In genomic region chr1:91732291-91732953, GRCh38 we compare ENCODE assay signal across 8 cellular contexts.
DNase-seq lines count a peak whose midpoint lies in the region; ATAC-seq and TF ChIP-seq lines count a peak whose summit lies in the region.

No MANE protein-coding gene starts in this region.

- TF ChIP-seq POLR2A in body of pancreas (IDR thresholded peaks at IDR 0.05): no peak

- no peak overlapping the region for H3K4me3 ChIP-seq in mesenchymal stem cell (ENCODE audit: insufficient read depth in 1 of 2, low read depth in 1 of 2, low read length in 2 of 2)
- no peak overlapping the region for H3K4me3 ChIP-seq in body of pancreas

- H3K4ac ChIP-seq in mesenchymal stem cell (ENCODE audit: low read depth in 1 of 2, low read length in 2 of 2): peak overlapping the region in 1 of 2 experiments; percentile 11

- intact Hi-C loops in body of pancreas (cut with DNase I): no loop called here

- no peak overlapping the region for H2BK120ac ChIP-seq in mesenchymal stem cell (ENCODE audit: low read depth, low read length)

- H3K4me3 Mint-ChIP-seq in activated naive CD8-positive, alpha-beta T cell treated with anti-CD3 and anti-CD28 coated beads, Interleukin-2, amount 50 U/mL, for 24 hours: peak overlapping the region; percentile 48
- no peak overlapping the region for H3K4me3 Mint-ChIP-seq in glutamatergic neuron (ENCODE audit: unreplicated experiment)

- peak overlapping the region; percentile 98 for H3K27ac ChIP-seq in mesenchymal stem cell (ENCODE audit: low read length, poor library complexity, severe bottlenecking)
- H3K27ac ChIP-seq in body of pancreas: peak overlapping the region in 1 of 4 donors; percentile 5
- H3K27ac ChIP-seq in caudate nucleus (ENCODE audit: low read depth, low read length): no peak overlapping the region

- H3K4me1 Mint-ChIP-seq in activated naive CD8-positive, alpha-beta T cell treated with anti-CD3 and anti-CD28 coated beads, Interleukin-2, amount 50 U/mL, for 24 hours: peaks cover 59% of the 10 kb centered on the region
- peaks cover 1% of the 10 kb centered on the region for H3K4me1 Mint-ChIP-seq in glutamatergic neuron (ENCODE audit: low read depth, unreplicated experiment)

- peak overlapping the region; percentile 35 for H4K91ac ChIP-seq in mesenchymal stem cell (ENCODE audit: low read length)

- DNase-seq in Daoy (ENCODE audit: low read depth) (peak; percentile 97), HK-2 (ENCODE audit: unreplicated experiment) (peak; percentile 73), mesenchymal stem cell (peak; percentile 80), body of pancreas (no peak), caudate nucleus (lab: John Stamatoyannopoulos, UW) (no peak), cerebellar nuclear complex (lab: John Stamatoyannopoulos, UW) (no peak), glutamatergic neuron (no peak)
- peak; percentile 52 for DNase-seq in activated naive CD8-positive, alpha-beta T cell treated with anti-CD3 and anti-CD28 coated beads, Interleukin-2, amount 50 U/mL, for 24 hours

- peak overlapping the region; percentile 60 for H3K4me2 ChIP-seq in mesenchymal stem cell (ENCODE audit: low read length, poor library complexity, severe bottlenecking)

- H3K36me3 ChIP-seq in mesenchymal stem cell (ENCODE audit: control insufficient read depth in 1 of 2, insufficient read depth in 2 of 2, low read depth in 1 of 2, low read length in 2 of 2): peaks cover 3 to 99% of the 10 kb centered on the region in 2 experiments
- H3K36me3 ChIP-seq in body of pancreas (replicated peaks in 1 of 2; ENCODE audit: insufficient read depth in 1 of 2, low read depth in 2 of 2): no peaks in the 10 kb centered on the region

- no peaks in the 10 kb centered on the region for H3K9me3 ChIP-seq in mesenchymal stem cell (ENCODE audit: control insufficient read depth, low read length)
- no peaks in the 10 kb centered on the region for H3K9me3 ChIP-seq in body of pancreas

- H4K8ac ChIP-seq in mesenchymal stem cell (ENCODE audit: low read length): no peak overlapping the region

- no peaks in the 10 kb centered on the region for H3K27me3 Mint-ChIP-seq in activated naive CD8-positive, alpha-beta T cell treated with anti-CD3 and anti-CD28 coated beads, Interleukin-2, amount 50 U/mL, for 24 hours
- H3K27me3 Mint-ChIP-seq in glutamatergic neuron (ENCODE audit: unreplicated experiment): no peaks in the 10 kb centered on the region

- peak overlapping the region in 1 of 2 experiments; percentile 16 for H2BK12ac ChIP-seq in mesenchymal stem cell (ENCODE audit: low read length in 2 of 2)

- ATAC-seq in activated naive CD8-positive, alpha-beta T cell treated with anti-CD3 and anti-CD28 coated beads, Interleukin-2, amount 50 U/mL, for 24 hours: peak; percentile 61
- ATAC-seq in body of pancreas: no peak

- H3K27me3 ChIP-seq in mesenchymal stem cell (ENCODE audit: control insufficient read depth in 1 of 2, insufficient read depth in 1 of 2, low read length in 2 of 2): no peaks in the 10 kb centered on the region
- H3K27me3 ChIP-seq in body of pancreas: no peaks in the 10 kb centered on the region

- H3K79me1 ChIP-seq in mesenchymal stem cell (replicated peaks; ENCODE audit: low read length, poor library complexity, severe bottlenecking): peaks cover 8% of the 10 kb centered on the region

- H3K9me3 Mint-ChIP-seq in activated naive CD8-positive, alpha-beta T cell treated with anti-CD3 and anti-CD28 coated beads, Interleukin-2, amount 50 U/mL, for 24 hours: no peaks in the 10 kb centered on the region
- no peaks in the 10 kb centered on the region for H3K9me3 Mint-ChIP-seq in glutamatergic neuron (ENCODE audit: unreplicated experiment)

- H3K27ac Mint-ChIP-seq in activated naive CD8-positive, alpha-beta T cell treated with anti-CD3 and anti-CD28 coated beads, Interleukin-2, amount 50 U/mL, for 24 hours: peak overlapping the region; percentile 89
- H3K27ac Mint-ChIP-seq in glutamatergic neuron (ENCODE audit: unreplicated experiment): no peak overlapping the region

- H2BK15ac ChIP-seq in mesenchymal stem cell (ENCODE audit: low read depth, poor library complexity, severe bottlenecking): no peak overlapping the region

- peak overlapping the region; percentile 76 for H2BK5ac ChIP-seq in mesenchymal stem cell (ENCODE audit: low read depth, low read length, poor library complexity, severe bottlenecking)

- H2AFZ ChIP-seq in mesenchymal stem cell (ENCODE audit: low read depth, low read length): no peak overlapping the region

- H3K23ac ChIP-seq in mesenchymal stem cell (ENCODE audit: low read length in 2 of 2): peak overlapping the region in 1 of 2 experiments; percentile 36

- 62% methylated on average over 9 of the region's 12 CpGs for WGBS in mesenchymal stem cell
- 79 to 80% methylated on average over 11 to 12 of the region's 12 CpGs for WGBS in body of pancreas, 2 donors

- peak overlapping the region; percentile 61 to 67 for H3K18ac ChIP-seq in mesenchymal stem cell (ENCODE audit: low read depth in 1 of 2, low read length in 2 of 2)

- H3K14ac ChIP-seq in mesenchymal stem cell (ENCODE audit: low read length in 2 of 2): no peak overlapping the region

- H3K4me1 ChIP-seq in mesenchymal stem cell (ENCODE audit: control insufficient read depth, insufficient read depth, low read depth, low read length) (peaks cover 26% of the 10 kb centered on the region), body of pancreas (peaks cover 23% of the 10 kb centered on the region)

- peak overlapping the region; percentile 70 for H3K9ac ChIP-seq in mesenchymal stem cell (ENCODE audit: low read length)

- peak overlapping the region; percentile 86 for H2AK5ac ChIP-seq in mesenchymal stem cell (ENCODE audit: low read length, severe bottlenecking)

- peaks cover 13% of the 10 kb centered on the region for H3K36me3 Mint-ChIP-seq in activated naive CD8-positive, alpha-beta T cell treated with anti-CD3 and anti-CD28 coated beads, Interleukin-2, amount 50 U/mL, for 24 hours (ENCODE audit: low read depth)
- no peaks in the 10 kb centered on the region for H3K36me3 Mint-ChIP-seq in glutamatergic neuron (ENCODE audit: unreplicated experiment)

- TF ChIP-seq CTCF in body of pancreas (IDR thresholded peaks at IDR 0.05) (no peak), glutamatergic neuron (IDR thresholded peaks at IDR 0.05; ENCODE audit: partially characterized antibody, unreplicated experiment) (no peak)

Comparison
In these comparisons a context has a peak if more than half of its experiments do, and no peak if none do; other contexts are left out.
1. DNase-seq: peak in Daoy (single experiment), HK-2 (single experiment), activated naive CD8-positive, alpha-beta T cell treated with anti-CD3 and anti-CD28 coated beads, Interleukin-2, amount 50 U/mL, for 24 hours (single experiment) and mesenchymal stem cell (single experiment); none in body of pancreas (0 of 4), caudate nucleus (0 of 61), cerebellar nuclear complex (0 of 2) and glutamatergic neuron (single experiment).